17 cellular contexts compared by ENCODE assay signal in genomic region chr18:67665266-67665665, GRCh38.
DNase-seq lines count a peak whose midpoint lies in the region; ATAC-seq, FAIRE-seq and TF ChIP-seq lines count a peak whose summit lies in the region.
"Had no signal": no experiment of that assay in that cellular context is flagged by ENCODE, and none has a peak within 500 bp of the region (broad histone marks: within the 10 kb centered on the region; RNA-seq: fewer than 3 reads in every experiment).

No MANE protein-coding gene starts in this region.

- CTCF ChIA-PET in mammary epithelial cell (lab: Charles Lee; ENCODE audit: low non-redundant PET) = interaction anchor here (0.6 kb wide), 1 partner anchor 192 kb away, joined by 5 read pairs; no protein-coding TSS in a partner anchor

- H3K27me3 ChIP-seq in mammary epithelial cell (ENCODE audit: insufficient read depth, low read length) (no peaks in the 10 kb centered on the region), upper lobe of left lung (no peaks in the 10 kb centered on the region)
- H3K27me3 ChIP-seq: heart right ventricle, uterus had no signal

- in situ Hi-C loops in mammary epithelial cell (cut with MboI; ENCODE audit: low sequenced_read_pairs in 2 of 2) = no loop called here

- no peaks in the 10 kb centered on the region for H3K9me3 ChIP-seq in mammary epithelial cell (replicated peaks; ENCODE audit: insufficient read depth, low read length)
- no peaks in the 10 kb centered on the region for H3K9me3 ChIP-seq in upper lobe of left lung
- H3K9me3 ChIP-seq: heart right ventricle, uterus had no signal

- dilution Hi-C loops in mammary epithelial cell (cut with HindIII; ENCODE audit: low sequenced_read_pairs) = no loop called here

- no peak for TF ChIP-seq EP300 in upper lobe of left lung (IDR thresholded peaks at IDR 0.05)

- H3K4me1 ChIP-seq in mammary epithelial cell (ENCODE audit: insufficient read depth, low read length) (no peaks in the 10 kb centered on the region), upper lobe of left lung (no peaks in the 10 kb centered on the region)
- H3K4me1 ChIP-seq: heart right ventricle, uterus had no signal

- intact Hi-C loops in mammary epithelial cell (cut with micrococcal nuclease) = no loop called here

- no peak for TF ChIP-seq CTCF in mammary epithelial cell (conservative IDR thresholded peaks at IDR 0.05 in 1 of 2, IDR thresholded peaks at IDR 0.05 in 1 of 2; ENCODE audit: extremely low read depth in 1 of 2, insufficient read depth in 1 of 2, low read depth in 1 of 2, low read length in 2 of 2)
- TF ChIP-seq CTCF in upper lobe of left lung (IDR thresholded peaks at IDR 0.05) = no peak

- DNase-seq in AG20443 (ENCODE audit: low spot score) (peak; percentile 27), HTR-8/SVneo (ENCODE audit: insufficient read length, low spot score) (peak; percentile 4), mammary epithelial cell (peak; percentile 41), kidney tubule cell (ENCODE audit: low spot score) (peak; percentile 63), NCI-H2227 treated with DMSO at 0.1 percent for 48 hours (lab: John Stamatoyannopoulos, UW) (no peak), upper lobe of left lung (no peak)
- DNase-seq: activated CD8-positive, alpha-beta T cell treated with anti-CD3 and anti-CD28 coated beads for 36 hours; aorta; heart right ventricle; posterior cingulate gyrus; stimulated activated CD4-positive, alpha-beta T cell treated with anti-CD3 and anti-CD28 coated beads, Interleukin-12 subunit alpha, Interleukin-12 subunit beta, amount 100 ng/mL, for 4 hours; uterus had no signal

- no peak overlapping the region for H3K9ac ChIP-seq in mammary epithelial cell (ENCODE audit: insufficient read depth, low read length)

- no TSS peak for BruUV-seq in mammary epithelial cell (replicated peaks; lab: Mats Ljungman, UMichigan)

- H4K20me1 ChIP-seq in mammary epithelial cell (ENCODE audit: insufficient read depth, low read length) = no peaks in the 10 kb centered on the region

- no peaks in the 10 kb centered on the region for H3K36me3 ChIP-seq in mammary epithelial cell (ENCODE audit: insufficient read depth, low read length)
- no peaks in the 10 kb centered on the region for H3K36me3 ChIP-seq in upper lobe of left lung
- H3K36me3 ChIP-seq: heart right ventricle, uterus had no signal

- H2AFZ ChIP-seq in mammary epithelial cell (ENCODE audit: low read depth, low read length) = peak overlapping the region; percentile 24

- no peaks in the 10 kb centered on the region for H3K79me2 ChIP-seq in mammary epithelial cell (ENCODE audit: insufficient read depth, low read length)

- no peak overlapping the region for H3K4me3 ChIP-seq in mammary epithelial cell (replicated peaks in 1 of 3; ENCODE audit: insufficient read depth in 1 of 3, low read depth in 2 of 3, low read length in 3 of 3)
- no peak overlapping the region for H3K4me3 ChIP-seq in upper lobe of left lung
- H3K4me3 ChIP-seq: heart right ventricle, uterus had no signal

- no peak for ATAC-seq in HG03520 (IDR thresholded peaks at IDR 0.05; ENCODE audit: unreplicated experiment)
- ATAC-seq in upper lobe of left lung (ENCODE audit: low FRiP score in 2 of 2) = no peak
- no peak for ATAC-seq in GM21528 (IDR thresholded peaks at IDR 0.05; ENCODE audit: low FRiP score, unreplicated experiment)
- ATAC-seq: activated CD8-positive, alpha-beta T cell treated with anti-CD3 and anti-CD28 coated beads for 36 hours; activated T-helper 17 cell treated with anti-CD3 and anti-CD28 coated beads, Interleukin-2, amount 50 U/mL, for 72 hours; heart right ventricle had no signal

- no peak for FAIRE-seq in HTR-8/SVneo (lab: Jason Lieb, UNC)

- no peak overlapping the region for H3K4me2 ChIP-seq in mammary epithelial cell (ENCODE audit: insufficient read depth, low read depth, low read length)

- 31% methylated on average over 4 of the region's 4 CpGs for WGBS in mammary epithelial cell (ENCODE audit: low coverage, missing lambda C conversion rate)
- 57 to 63% methylated on average over 4 of the region's 4 CpGs for WGBS in upper lobe of left lung, 2 donors

- H3K27ac ChIP-seq in mammary epithelial cell (ENCODE audit: insufficient read depth, low read depth, low read length) (no peak overlapping the region), upper lobe of left lung (no peak overlapping the region)
- H3K27ac ChIP-seq: heart right ventricle, HL-60, uterus, VCaP had no signal

- TF ChIP-seq POLR2A in upper lobe of left lung (IDR thresholded peaks at IDR 0.05) = no peak

Comparison
In these comparisons a context has a peak if more than half of its experiments do, and no peak if none do; other contexts are left out.
1. DNase-seq: peak in AG20443 (single experiment), HTR-8/SVneo (single experiment), mammary epithelial cell (single experiment) and kidney tubule cell (single experiment); none in NCI-H2227 treated with DMSO at 0.1 percent for 48 hours (single experiment) and upper lobe of left lung (0 of 2).